ENCODE assay signal across 8 cellular contexts in genomic region chr2:219596954-219597551, GRCh38. TPM values are rescaled to one million over a fixed set of nuclear protein-coding genes. Genes with fewer than 3 reads are reported as not detected.
DNase-seq lines count a peak whose midpoint lies in the region; ATAC-seq and TF ChIP-seq lines count a peak whose summit lies in the region.

No MANE protein-coding gene starts in this region.

- ATAC-seq in GM21717 (IDR thresholded peaks at IDR 0.05; ENCODE audit: unreplicated experiment) = peak; percentile 8
- no peak for ATAC-seq in central memory CD8-positive, alpha-beta T cell (replicated peaks; ENCODE audit: extremely low read depth, poor library complexity, severe bottlenecking)
- ATAC-seq in lung (ENCODE audit: insufficient read depth, low FRiP score) = no peak

- H3K9me3 ChIP-seq in lung (ENCODE audit: control insufficient read depth in 2 of 2, insufficient read depth in 1 of 2, low read length in 1 of 2) = no peaks in the 10 kb centered on the region

- peaks cover 23% of the 10 kb centered on the region for H3K27me3 Mint-ChIP-seq in central memory CD8-positive, alpha-beta T cell

- H3K9me3 Mint-ChIP-seq in central memory CD8-positive, alpha-beta T cell = no peaks in the 10 kb centered on the region

- TF ChIP-seq CTCF in NB4 (IDR thresholded peaks at IDR 0.05; ENCODE audit: low read depth, low read length) (no peak), lung (IDR thresholded peaks at IDR 0.05; ENCODE audit: control extremely low read depth, extremely low read depth) (no peak)

- peak; percentile 17 for DNase-seq in Daoy (ENCODE audit: low read depth)
- no peak for DNase-seq in NB4 (ENCODE audit: low read depth)
- no peak for DNase-seq in central memory CD8-positive, alpha-beta T cell (ENCODE audit: low spot score in 2 of 2)
- no peak for DNase-seq in lung (ENCODE audit: low spot score)
- DNase-seq in D341Med (ENCODE audit: low spot score) = no peak
- no peak for DNase-seq in activated CD8-positive, alpha-beta memory T cell treated with anti-CD3 and anti-CD28 coated beads for 24 hours

- H3K4me3 Mint-ChIP-seq in central memory CD8-positive, alpha-beta T cell = peak overlapping the region; percentile 94

- H3K4me1 ChIP-seq in lung (ENCODE audit: control insufficient read depth in 2 of 2, insufficient read depth in 2 of 2, low read length in 2 of 2) (peaks cover 0 to 4% of the 10 kb centered on the region in 2 donors), urinary bladder (ENCODE audit: insufficient read depth) (no peaks in the 10 kb centered on the region)

- H3K4me3 ChIP-seq in NB4 (ENCODE audit: low read depth, low read length) = peak overlapping the region; percentile 92
- peak overlapping the region; percentile 52 for H3K4me3 ChIP-seq in lung
- peak overlapping the region; percentile 52 for H3K4me3 ChIP-seq in urinary bladder (ENCODE audit: low read depth, low read length)

- H3K27me3 ChIP-seq in lung (ENCODE audit: control insufficient read depth, insufficient read depth) = no peaks in the 10 kb centered on the region

- H3K36me3 ChIP-seq in lung (ENCODE audit: control insufficient read depth in 2 of 2, insufficient read depth in 2 of 2, low read length in 2 of 2) (peaks cover 3 to 8% of the 10 kb centered on the region in 2 donors), urinary bladder (ENCODE audit: insufficient read depth) (no peaks in the 10 kb centered on the region)

- 14 to 16% methylated on average over 19 of the region's 19 CpGs for WGBS in lung, 2 donors
- 8% methylated on average over 19 of the region's 19 CpGs for WGBS in urinary bladder

- TF ChIP-seq POLR2A in NB4 (IDR thresholded peaks at IDR 0.05; ENCODE audit: extremely low read depth, insufficient read length) = no peak

- peaks cover 10% of the 10 kb centered on the region for H3K36me3 Mint-ChIP-seq in central memory CD8-positive, alpha-beta T cell (ENCODE audit: insufficient read depth)

- H3K27ac Mint-ChIP-seq in central memory CD8-positive, alpha-beta T cell (ENCODE audit: low read depth) = peak overlapping the region; percentile 92

- H3K4me1 Mint-ChIP-seq in central memory CD8-positive, alpha-beta T cell = peaks cover 27% of the 10 kb centered on the region

- peak overlapping the region; percentile 92 to 93 for H3K27ac ChIP-seq in lung (ENCODE audit: low read depth in 1 of 2, low read length in 1 of 2)
- peak overlapping the region; percentile 73 for H3K27ac ChIP-seq in urinary bladder (ENCODE audit: low read depth)

RNA-seq across cellular contexts. Expression of gene STK11IP, which starts 0.6 kb away (rescaled TPM):
- 14.0 and 16.9 TPM in 2 replicates for total RNA-seq in Daoy (2014; rRNA removed; shearing (Covaris generic))
- 10 to 100 TPM; 21.5 to 46.0 TPM for total RNA-seq in lung
- 10 to 100 TPM; 21.7 to 24.5 TPM for polyA plus RNA-seq in lung
- total RNA-seq in urinary bladder = 19.8 TPM
- 19.7 TPM for polyA plus RNA-seq in urinary bladder

RNA-seq across cellular contexts. Expression of gene INHA, which starts 24.9 kb away (rescaled TPM):
- total RNA-seq in Daoy (2014; rRNA removed; shearing (Covaris generic)) = 0.36 and 0.80 TPM in 2 replicates
- under 1 TPM in 1 of 2 donors, not detected in 1; 0.58 TPM for total RNA-seq in lung
- under 1 TPM; 0.47 to 0.98 TPM for polyA plus RNA-seq in lung
- total RNA-seq in urinary bladder = not detected
- polyA plus RNA-seq in urinary bladder = 0.49 TPM

RNA-seq across cellular contexts. Expression of gene OBSL1, which starts 25.7 kb away (rescaled TPM):
- total RNA-seq in Daoy (2014; rRNA removed; shearing (Covaris generic)) = 45.3 and 58.2 TPM in 2 replicates
- total RNA-seq in lung (10 to 100 TPM; 69.6 to 75.2 TPM), urinary bladder (43.5 TPM)
- polyA plus RNA-seq in lung (10 to 100 TPM; 34.0 to 58.4 TPM), urinary bladder (67.9 TPM)

RNA-seq across cellular contexts. Expression of gene SLC4A3, which starts 30.4 kb away (rescaled TPM):
- 2.3 and 2.4 TPM in 2 replicates for total RNA-seq in Daoy (2014; rRNA removed; shearing (Covaris generic))
- total RNA-seq in lung (1 to 10 TPM; 1.8 to 3.2 TPM), urinary bladder (1.3 TPM)
- polyA plus RNA-seq in lung (under 1 TPM; 0.59 to 0.63 TPM), urinary bladder (2.6 TPM)

RNA-seq across cellular contexts. Expression of gene TMEM198, which starts 53.2 kb away (rescaled TPM):
- total RNA-seq in Daoy (2014; rRNA removed; shearing (Covaris generic)) = 2.4 and 2.5 TPM in 2 replicates
- total RNA-seq in lung (1 to 10 TPM; 1.3 to 7.1 TPM), urinary bladder (2.0 TPM)
- polyA plus RNA-seq in lung (1 to 10 TPM; 3.9 to 4.7 TPM), urinary bladder (6.0 TPM)
